17 cellular contexts compared by ENCODE assay signal in the genomic region with DNA sequence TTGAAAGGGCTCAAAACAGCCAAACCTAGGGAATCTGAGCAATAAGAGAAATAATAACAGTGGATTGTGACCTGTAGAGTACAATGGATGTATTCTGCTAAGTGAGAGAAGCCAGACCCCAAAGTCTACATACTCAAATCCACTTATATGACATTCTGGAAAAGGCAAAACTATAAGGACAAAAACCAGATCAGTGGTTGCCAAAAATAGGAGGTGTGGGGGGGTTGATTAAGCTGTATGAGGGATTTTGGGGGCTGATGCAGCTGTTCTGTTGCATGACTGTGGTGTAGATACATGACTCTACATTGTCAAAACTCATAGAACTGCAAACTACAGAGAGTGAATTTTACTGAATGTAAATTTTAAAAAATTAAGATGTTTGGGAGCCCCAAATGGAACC. TPM values are rescaled to one million over a fixed set of nuclear protein-coding genes. Genes with fewer than 3 reads are reported as not detected.
"Had no signal": no experiment of that assay in that cellular context is flagged by ENCODE, and none has a peak within 500 bp of the region (broad histone marks: within the 10 kb centered on the region; RNA-seq: fewer than 3 reads in every experiment).

No MANE protein-coding gene starts in this region.

- H3K36me3 Mint-ChIP-seq: brain; naive thymus-derived CD4-positive, alpha-beta T cell; T-cell had no signal

- H3K9ac ChIP-seq: parathyroid adenoma had no signal

- H3K9me3 Mint-ChIP-seq: activated CD4-positive, alpha-beta T cell treated with anti-CD3 and anti-CD28 coated beads, Interleukin-2, amount 10 ng/mL, durations not matched to agents 24 days and 14 days; activated CD8-positive, alpha-beta T cell treated with anti-CD3 and anti-CD28 coated beads for 36 hours; activated T-helper 17 cell treated with anti-CD3 and anti-CD28 coated beads, Interleukin-2, amount 50 U/mL, for 72 hours; stimulated activated naive CD8-positive, alpha-beta T cell treated with anti-CD3 and anti-CD28 coated beads, Interleukin-15, Interleukin-2, amounts not matched to agents 100 ng/mL and 50 ng/mL, for 24 hours; T-cell had no signal

- H2AFZ ChIP-seq: hepatocyte, parathyroid adenoma had no signal

- FAIRE-seq: colon had no signal

- DNase-seq: activated CD4-positive, alpha-beta T cell treated with anti-CD3 and anti-CD28 coated beads, Interleukin-2, amount 10 ng/mL, durations not matched to agents 24 days and 14 days; activated CD8-positive, alpha-beta T cell treated with anti-CD3 and anti-CD28 coated beads for 36 hours; activated naive CD4-positive, alpha-beta T cell treated with Interleukin-2 at 50 U/mL for 16 hours; activated T-cell treated with anti-CD3 and anti-CD28 coated beads, Interleukin-2, amount 50 U/mL, for 1 hour; central memory CD4-positive, alpha-beta T cell; dorsolateral prefrontal cortex; naive thymus-derived CD4-positive, alpha-beta T cell; T-cell had no signal

- H3K27me3 ChIP-seq: dorsolateral prefrontal cortex, hepatocyte had no signal

- H3K79me2 ChIP-seq: hepatocyte, parathyroid adenoma had no signal

- H3K4me2 ChIP-seq: hepatocyte had no signal

- H3K4me1 Mint-ChIP-seq: activated CD4-positive, alpha-beta T cell treated with anti-CD3 and anti-CD28 coated beads, Interleukin-2, amount 10 ng/mL, durations not matched to agents 24 days and 14 days; activated T-helper 17 cell treated with anti-CD3 and anti-CD28 coated beads, Interleukin-2, amount 50 U/mL, for 72 hours; brain; T-cell had no signal

- ATAC-seq: activated CD8-positive, alpha-beta T cell treated with anti-CD3 and anti-CD28 coated beads for 36 hours; activated T-helper 17 cell treated with anti-CD3 and anti-CD28 coated beads, Interleukin-2, amount 50 U/mL, for 72 hours; naive thymus-derived CD4-positive, alpha-beta T cell; sciatic nerve; T-cell had no signal

- H3K4me3 Mint-ChIP-seq: activated CD4-positive, alpha-beta T cell treated with anti-CD3 and anti-CD28 coated beads, Interleukin-2, amount 10 ng/mL, durations not matched to agents 24 days and 14 days; activated CD8-positive, alpha-beta T cell treated with anti-CD3 and anti-CD28 coated beads for 36 hours; activated T-helper 17 cell treated with anti-CD3 and anti-CD28 coated beads, Interleukin-2, amount 50 U/mL, for 72 hours; brain; naive thymus-derived CD4-positive, alpha-beta T cell; stimulated activated naive CD8-positive, alpha-beta T cell treated with anti-CD3 and anti-CD28 coated beads, Interleukin-15, Interleukin-2, amounts not matched to agents 100 ng/mL and 50 ng/mL, for 24 hours; T-cell had no signal

- H3K4me1 ChIP-seq: parathyroid adenoma had no signal

- H3K4me3 ChIP-seq: dorsolateral prefrontal cortex, hepatocyte, lung had no signal

- H3K27ac Mint-ChIP-seq: activated CD4-positive, alpha-beta T cell treated with anti-CD3 and anti-CD28 coated beads, Interleukin-2, amount 10 ng/mL, durations not matched to agents 24 days and 14 days; activated CD8-positive, alpha-beta T cell treated with anti-CD3 and anti-CD28 coated beads for 36 hours; activated T-helper 17 cell treated with anti-CD3 and anti-CD28 coated beads, Interleukin-2, amount 50 U/mL, for 72 hours; brain; naive thymus-derived CD4-positive, alpha-beta T cell; stimulated activated naive CD8-positive, alpha-beta T cell treated with anti-CD3 and anti-CD28 coated beads, Interleukin-15, Interleukin-2, amounts not matched to agents 100 ng/mL and 50 ng/mL, for 24 hours; T-cell had no signal

- H3K27ac ChIP-seq: dorsolateral prefrontal cortex, epithelial cell of prostate, hepatocyte, parathyroid adenoma had no signal

RNA-seq across cellular contexts. Expression of a gene that starts 20.1 kb away (rescaled TPM):
- total RNA-seq: activated CD4-positive, alpha-beta T cell treated with anti-CD3 and anti-CD28 coated beads, Interleukin-2, amount 10 ng/mL, durations not matched to agents 24 days and 14 days; activated CD8-positive, alpha-beta T cell treated with anti-CD3 and anti-CD28 coated beads for 36 hours; activated T-helper 17 cell treated with anti-CD3 and anti-CD28 coated beads, Interleukin-2, amount 50 U/mL, for 72 hours; naive thymus-derived CD4-positive, alpha-beta T cell had no signal
- polyA plus RNA-seq: naive thymus-derived CD4-positive, alpha-beta T cell had no signal
